Comparison of ENCODE assay signal across 1 cellular context in the genomic region with DNA sequence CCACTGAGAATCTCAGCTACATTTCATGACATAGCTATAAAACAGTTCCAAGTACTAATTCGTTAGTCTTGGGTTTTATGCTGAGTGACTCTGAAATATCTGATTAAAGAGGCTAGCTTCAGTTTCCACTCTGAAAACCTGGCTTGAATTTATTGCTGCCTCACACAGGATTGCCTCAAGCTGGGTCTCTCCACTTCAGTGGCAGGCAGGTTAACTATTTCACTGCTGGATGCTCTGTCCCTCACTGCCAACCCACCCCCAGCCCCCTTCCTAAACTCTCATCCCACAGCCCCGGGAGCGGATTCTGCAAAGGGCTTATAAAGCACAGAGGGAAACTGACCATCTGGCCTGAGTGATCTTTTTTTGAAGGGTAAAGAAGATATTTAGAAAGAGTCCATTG.
TF ChIP-seq lines count a peak whose summit lies in the region.

No MANE protein-coding gene starts in this region.

TF ChIP-seq in WTC11, 78 proteins besides CTCF, POLR2A, EP300 and RAD21 (continued from another document):
- TF ChIP-seq, protein P1, sequence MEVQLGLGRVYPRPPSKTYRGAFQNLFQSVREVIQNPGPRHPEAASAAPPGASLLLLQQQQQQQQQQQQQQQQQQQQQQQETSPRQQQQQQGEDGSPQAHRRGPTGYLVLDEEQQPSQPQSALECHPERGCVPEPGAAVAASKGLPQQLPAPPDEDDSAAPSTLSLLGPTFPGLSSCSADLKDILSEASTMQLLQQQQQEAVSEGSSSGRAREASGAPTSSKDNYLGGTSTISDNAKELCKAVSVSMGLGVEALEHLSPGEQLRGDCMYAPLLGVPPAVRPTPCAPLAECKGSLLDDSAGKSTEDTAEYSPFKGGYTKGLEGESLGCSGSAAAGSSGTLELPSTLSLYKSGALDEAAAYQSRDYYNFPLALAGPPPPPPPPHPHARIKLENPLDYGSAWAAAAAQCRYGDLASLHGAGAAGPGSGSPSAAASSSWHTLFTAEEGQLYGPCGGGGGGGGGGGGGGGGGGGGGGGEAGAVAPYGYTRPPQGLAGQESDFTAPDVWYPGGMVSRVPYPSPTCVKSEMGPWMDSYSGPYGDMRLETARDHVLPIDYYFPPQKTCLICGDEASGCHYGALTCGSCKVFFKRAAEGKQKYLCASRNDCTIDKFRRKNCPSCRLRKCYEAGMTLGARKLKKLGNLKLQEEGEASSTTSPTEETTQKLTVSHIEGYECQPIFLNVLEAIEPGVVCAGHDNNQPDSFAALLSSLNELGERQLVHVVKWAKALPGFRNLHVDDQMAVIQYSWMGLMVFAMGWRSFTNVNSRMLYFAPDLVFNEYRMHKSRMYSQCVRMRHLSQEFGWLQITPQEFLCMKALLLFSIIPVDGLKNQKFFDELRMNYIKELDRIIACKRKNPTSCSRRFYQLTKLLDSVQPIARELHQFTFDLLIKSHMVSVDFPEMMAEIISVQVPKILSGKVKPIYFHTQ (CRISPR knock-in tag; IDR thresholded peaks at IDR 0.05) = no peak
- no peak for TF ChIP-seq ZNF423 (CRISPR knock-in tag; IDR thresholded peaks at IDR 0.05)
- no peak for TF ChIP-seq IRF2 (CRISPR knock-in tag; IDR thresholded peaks at IDR 0.05; ENCODE audit: borderline replicate concordance, low read depth)
- no peak for TF ChIP-seq JAZF1 (CRISPR knock-in tag; IDR thresholded peaks at IDR 0.05)
- TF ChIP-seq PRRX2 (CRISPR knock-in tag; IDR thresholded peaks at IDR 0.05) = no peak
- no peak for TF ChIP-seq CBFB (CRISPR knock-in tag; IDR thresholded peaks at IDR 0.05; ENCODE audit: low read depth)
